Comparison of ENCODE assay signal across 31 cellular contexts in genomic region chr17:76155988-76156661, GRCh38. TPM values are rescaled to one million over a fixed set of nuclear protein-coding genes. Genes with fewer than 3 reads are reported as not detected.
A peak's percentile ranks its signal among the peaks of the same experiment; 100 is the strongest.
DNase-seq lines count a peak whose midpoint lies in the region; ATAC-seq and TF ChIP-seq lines count a peak whose summit lies in the region.
"Had no signal": no experiment of that assay in that cellular context is flagged by ENCODE, and none has a peak within 500 bp of the region (broad histone marks: within the 10 kb centered on the region; RNA-seq: fewer than 3 reads in every experiment).

No MANE protein-coding gene starts in this region.

- no peaks in the 10 kb centered on the region for H3K36me3 ChIP-seq in gastroesophageal sphincter
- H3K36me3 ChIP-seq: adrenal gland, neural progenitor cell had no signal

- H3K27ac Mint-ChIP-seq in activated CD4-positive, alpha-beta T cell treated with anti-CD3 and anti-CD28 coated beads, Interleukin-2, amount 10 ng/mL, durations not matched to agents 7 days and 5 days: peak overlapping the region; percentile 71
- no peak overlapping the region for H3K27ac Mint-ChIP-seq in activated CD4-positive, alpha-beta T cell treated with anti-CD3 and anti-CD28 coated beads, Interleukin-2, amount 10 ng/mL, durations not matched to agents 24 days and 14 days
- H3K27ac Mint-ChIP-seq in neural crest cell (ENCODE audit: unreplicated experiment): peak overlapping the region; percentile 27

- peak; percentile 46 for ATAC-seq in gastroesophageal sphincter
- ATAC-seq in GM21390 (IDR thresholded peaks at IDR 0.05; ENCODE audit: unreplicated experiment): no peak
- ATAC-seq in GM18867 (IDR thresholded peaks at IDR 0.05; ENCODE audit: unreplicated experiment): no peak
- ATAC-seq: A549, HCT116 had no signal

- no peaks in the 10 kb centered on the region for H3K9me3 Mint-ChIP-seq in activated CD4-positive, alpha-beta T cell treated with anti-CD3 and anti-CD28 coated beads, Interleukin-2, amount 10 ng/mL, durations not matched to agents 7 days and 5 days
- no peaks in the 10 kb centered on the region for H3K9me3 Mint-ChIP-seq in activated CD4-positive, alpha-beta T cell treated with anti-CD3 and anti-CD28 coated beads, Interleukin-2, amount 10 ng/mL, durations not matched to agents 24 days and 14 days
- H3K9me3 Mint-ChIP-seq in neural crest cell: no peaks in the 10 kb centered on the region
- H3K9me3 Mint-ChIP-seq: brain, neural progenitor cell had no signal

- CTCF ChIA-PET in activated CD4-positive, alpha-beta T cell treated with anti-CD3 and anti-CD28 coated beads, Interleukin-2, amount 10 ng/mL, durations not matched to agents 7 days and 5 days (lab: Charles Lee): interaction anchor here (0.5 to 2.0 kb wide), 7 partner anchors 10 to 45 kb away, joined by 3 to 6 read pairs (median 4); no protein-coding TSS in a partner anchor

- DNase-seq in activated CD4-positive, alpha-beta T cell treated with anti-CD3 and anti-CD28 coated beads, Interleukin-2, amount 10 ng/mL, durations not matched to agents 7 days and 5 days: no peak
- no peak for DNase-seq in activated CD4-positive, alpha-beta T cell treated with anti-CD3 and anti-CD28 coated beads, Interleukin-2, amount 10 ng/mL, durations not matched to agents 24 days and 14 days
- peak; percentile 59 for DNase-seq in HT-29 (ENCODE audit: low spot score)
- no peak for DNase-seq in neural crest cell (ENCODE audit: low read depth, low spot score)
- DNase-seq in HUDEP-2 (lab: John Stamatoyannopoulos, UW; ENCODE audit: unreplicated experiment in 76 of 76): no peak
- DNase-seq: activated CD4-positive, alpha-beta T cell treated with anti-CD3 and anti-CD28 coated beads, Interleukin-2, amount 50 U/mL, for 4 hours; COR-L47; DMS79 treated with DMSO at 0.1 percent for 48 hours; GF-D8; KBM-7; NCI-H1417 treated with DMSO at 0.1 percent for 48 hours; NK-92 treated with Interleukin-12 subunit alpha and Interleukin-12 subunit beta, amount 100 ng/mL, for 24 hours; PC-9; right cardiac atrium; spleen; transverse colon had no signal

- H3K27ac ChIP-seq in gastroesophageal sphincter: no peak overlapping the region
- H3K27ac ChIP-seq: A549, adrenal gland, neural progenitor cell, parathyroid adenoma, PC-9, spleen, transverse colon had no signal

- no peak for TF ChIP-seq EP300 in gastroesophageal sphincter (IDR thresholded peaks at IDR 0.05)

- H3K9me3 ChIP-seq in gastroesophageal sphincter: no peaks in the 10 kb centered on the region
- H3K9me3 ChIP-seq: A549, adrenal gland, spleen, transverse colon had no signal

- 83 to 89% methylated on average over 1 to 4 of the region's 13 CpGs for WGBS in gastroesophageal sphincter (ENCODE audit: low coverage in 1 of 2), 2 donors

- no peaks in the 10 kb centered on the region for H3K27me3 Mint-ChIP-seq in activated CD4-positive, alpha-beta T cell treated with anti-CD3 and anti-CD28 coated beads, Interleukin-2, amount 10 ng/mL, durations not matched to agents 7 days and 5 days
- no peaks in the 10 kb centered on the region for H3K27me3 Mint-ChIP-seq in activated CD4-positive, alpha-beta T cell treated with anti-CD3 and anti-CD28 coated beads, Interleukin-2, amount 10 ng/mL, durations not matched to agents 24 days and 14 days
- H3K27me3 Mint-ChIP-seq in neural crest cell (ENCODE audit: low read depth): no peaks in the 10 kb centered on the region
- H3K27me3 Mint-ChIP-seq: brain had no signal

- H3K4me3 ChIP-seq in gastroesophageal sphincter: no peak overlapping the region
- H3K4me3 ChIP-seq: A549, adrenal gland, lung, neural progenitor cell, PC-9, spleen, transverse colon had no signal

- peaks cover 0 to 2% (median 0%) of the 10 kb centered on the region in 3 donors for H3K4me1 ChIP-seq in gastroesophageal sphincter
- H3K4me1 ChIP-seq: adrenal gland, parathyroid adenoma, spleen, transverse colon had no signal

- no peak for TF ChIP-seq POLR2A in gastroesophageal sphincter (IDR thresholded peaks at IDR 0.05)

- POLR2A ChIA-PET in activated CD4-positive, alpha-beta T cell treated with anti-CD3 and anti-CD28 coated beads, Interleukin-2, amount 10 ng/mL, durations not matched to agents 7 days and 5 days (lab: Charles Lee): no interaction called here

- no peak for TF ChIP-seq CTCF in gastroesophageal sphincter (IDR thresholded peaks at IDR 0.05)
- TF ChIP-seq CTCF in neural crest cell (conservative IDR thresholded peaks at IDR 0.05): no peak

- intact Hi-C loops in activated CD4-positive, alpha-beta T cell treated with anti-CD3 and anti-CD28 coated beads, Interleukin-2, amount 10 ng/mL, durations not matched to agents 24 days and 14 days (cut with micrococcal nuclease): no loop called here

- H3K4me1 Mint-ChIP-seq in activated CD4-positive, alpha-beta T cell treated with anti-CD3 and anti-CD28 coated beads, Interleukin-2, amount 10 ng/mL, durations not matched to agents 7 days and 5 days: peaks cover 30% of the 10 kb centered on the region
- peaks cover 21% of the 10 kb centered on the region for H3K4me1 Mint-ChIP-seq in activated CD4-positive, alpha-beta T cell treated with anti-CD3 and anti-CD28 coated beads, Interleukin-2, amount 10 ng/mL, durations not matched to agents 24 days and 14 days
- H3K4me1 Mint-ChIP-seq in neural crest cell: peaks cover 3% of the 10 kb centered on the region

- H3K4me3 Mint-ChIP-seq in activated CD4-positive, alpha-beta T cell treated with anti-CD3 and anti-CD28 coated beads, Interleukin-2, amount 10 ng/mL, durations not matched to agents 7 days and 5 days: no peak overlapping the region
- H3K4me3 Mint-ChIP-seq in activated CD4-positive, alpha-beta T cell treated with anti-CD3 and anti-CD28 coated beads, Interleukin-2, amount 10 ng/mL, durations not matched to agents 24 days and 14 days: no peak overlapping the region
- no peak overlapping the region for H3K4me3 Mint-ChIP-seq in neural crest cell
- H3K4me3 Mint-ChIP-seq: brain, neural progenitor cell had no signal

- H3K27me3 ChIP-seq in gastroesophageal sphincter: no peaks in the 10 kb centered on the region
- H3K27me3 ChIP-seq: adrenal gland, neural progenitor cell, spleen, transverse colon had no signal

- peaks cover 81% of the 10 kb centered on the region for H3K36me3 Mint-ChIP-seq in activated CD4-positive, alpha-beta T cell treated with anti-CD3 and anti-CD28 coated beads, Interleukin-2, amount 10 ng/mL, durations not matched to agents 7 days and 5 days (ENCODE audit: low read depth)
- H3K36me3 Mint-ChIP-seq in activated CD4-positive, alpha-beta T cell treated with anti-CD3 and anti-CD28 coated beads, Interleukin-2, amount 10 ng/mL, durations not matched to agents 24 days and 14 days (ENCODE audit: low read depth): peaks cover 61% of the 10 kb centered on the region
- H3K36me3 Mint-ChIP-seq in neural crest cell (ENCODE audit: low read depth): peaks cover 4% of the 10 kb centered on the region

RNA-seq across cellular contexts. Expression of gene FOXJ1, which starts 15.1 kb away (rescaled TPM):
- under 1 TPM; 0.20 to 0.48 TPM for total RNA-seq in activated CD4-positive, alpha-beta T cell treated with anti-CD3 and anti-CD28 coated beads, Interleukin-2, amount 10 ng/mL, durations not matched to agents 7 days and 5 days
- 0.07 and 0.35 TPM in 2 replicates for total RNA-seq in activated CD4-positive, alpha-beta T cell treated with anti-CD3 and anti-CD28 coated beads, Interleukin-2, amount 10 ng/mL, durations not matched to agents 24 days and 14 days
- total RNA-seq in HT-29 (2014; rRNA removed; shearing (Covaris generic)): 2.0 and 3.4 TPM in 2 replicates
- not detected for total RNA-seq in gastroesophageal sphincter
- total RNA-seq in neural crest cell: 4.3 and 4.5 TPM in 2 replicates
- total RNA-seq: HT1080, MCF 10A, mucosa of gallbladder, NCI-H460, right cardiac atrium, Right ventricle myocardium inferior had no signal

RNA-seq across cellular contexts. Expression of gene EXOC7, which starts 52.5 kb away (rescaled TPM):
- 100 to 1,000 TPM; 140 to 147 TPM for total RNA-seq in activated CD4-positive, alpha-beta T cell treated with anti-CD3 and anti-CD28 coated beads, Interleukin-2, amount 10 ng/mL, durations not matched to agents 7 days and 5 days
- 104 and 108 TPM in 2 replicates for total RNA-seq in activated CD4-positive, alpha-beta T cell treated with anti-CD3 and anti-CD28 coated beads, Interleukin-2, amount 10 ng/mL, durations not matched to agents 24 days and 14 days
- total RNA-seq in HT-29 (2014; rRNA removed; shearing (Covaris generic)): 97.6 and 99.4 TPM in 2 replicates
- total RNA-seq in gastroesophageal sphincter: 100 to 1,000 TPM in 1 of 4 donors, 10 to 100 TPM in 3; 69.3 to 107 (median 83.9) TPM
- 195 and 205 TPM in 2 replicates for total RNA-seq in neural crest cell
